10 cellular contexts compared by ENCODE assay signal in the genomic region with DNA sequence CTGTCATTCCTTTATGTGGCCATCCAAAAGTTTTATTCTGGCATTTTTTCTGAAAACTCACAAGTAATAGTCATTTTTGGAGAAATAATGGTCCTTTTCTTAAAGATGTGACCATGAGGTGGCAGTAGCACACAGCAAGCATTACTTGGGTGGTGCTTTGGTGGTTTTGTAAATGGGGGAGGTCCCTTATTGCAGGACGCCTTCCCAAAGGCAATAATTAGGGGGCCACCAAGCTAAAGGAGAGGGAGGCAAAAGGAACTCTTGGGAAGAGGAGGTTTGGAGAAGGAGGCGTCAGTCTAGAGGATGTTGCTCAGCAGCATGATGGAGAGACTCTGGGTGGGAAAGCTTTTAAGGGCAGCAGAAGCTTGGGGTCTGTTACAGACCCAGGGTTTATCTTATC.
DNase-seq lines count a peak whose midpoint lies in the region; ATAC-seq and TF ChIP-seq lines count a peak whose summit lies in the region.
"Had no signal": no experiment of that assay in that cellular context is flagged by ENCODE, and none has a peak within 500 bp of the region (broad histone marks: within the 10 kb centered on the region; RNA-seq: fewer than 3 reads in every experiment).

No MANE protein-coding gene starts in this region.

- no peaks in the 10 kb centered on the region for H3K9me3 ChIP-seq in MM.1S (replicated peaks; ENCODE audit: insufficient read depth, low read length)
- H3K9me3 ChIP-seq: SJCRH30 had no signal

- H3K4me3 ChIP-seq in MM.1S (ENCODE audit: low read length): no peak overlapping the region
- H3K4me3 ChIP-seq: SJCRH30 had no signal

- H3K4me2 ChIP-seq in MM.1S (ENCODE audit: low read depth, low read length): no peak overlapping the region

- H3K27ac ChIP-seq in MM.1S (ENCODE audit: low read length): no peak overlapping the region
- H3K27ac ChIP-seq: SJCRH30 had no signal

- H4K20me1 ChIP-seq in MM.1S (ENCODE audit: insufficient read depth, low read length): no peaks in the 10 kb centered on the region

- H3K9me3 Mint-ChIP-seq in osteocyte (ENCODE audit: unreplicated experiment): no peaks in the 10 kb centered on the region

- H3K9ac ChIP-seq in MM.1S (ENCODE audit: low read length): no peak overlapping the region

- H3K27me3 ChIP-seq in MM.1S (replicated peaks; ENCODE audit: insufficient read depth, low read length): no peaks in the 10 kb centered on the region
- H3K27me3 ChIP-seq: SJCRH30 had no signal

- ATAC-seq in omental fat pad (ENCODE audit: low FRiP score): no peak

- H3K4me3 Mint-ChIP-seq in osteocyte (ENCODE audit: unreplicated experiment): no peak overlapping the region

- no peaks in the 10 kb centered on the region for H3F3A ChIP-seq in MM.1S (ENCODE audit: insufficient read depth, low read length)

- no peak overlapping the region for H3K27ac Mint-ChIP-seq in osteocyte (ENCODE audit: unreplicated experiment)

- H3K4me1 Mint-ChIP-seq in osteocyte (ENCODE audit: unreplicated experiment): no peaks in the 10 kb centered on the region

- no peak overlapping the region for H2AFZ ChIP-seq in MM.1S (ENCODE audit: low read length)

- H3K79me2 ChIP-seq in MM.1S (ENCODE audit: low read length): no peaks in the 10 kb centered on the region

- peak; percentile 41 for TF ChIP-seq CTCF in MM.1S (IDR thresholded peaks at IDR 0.05; ENCODE audit: low read length)
- peak; percentile 39 for TF ChIP-seq CTCF in osteocyte (IDR thresholded peaks at IDR 0.05)
- TF ChIP-seq CTCF in omental fat pad (IDR thresholded peaks at IDR 0.05): no peak

- H3K36me3 ChIP-seq in MM.1S (replicated peaks; ENCODE audit: insufficient read depth, low read length): no peaks in the 10 kb centered on the region
- H3K36me3 ChIP-seq: SJCRH30 had no signal

- H3K4me1 ChIP-seq in MM.1S (ENCODE audit: low read length): no peaks in the 10 kb centered on the region
- H3K4me1 ChIP-seq: SJCRH30 had no signal

- no peaks in the 10 kb centered on the region for H3K9me2 ChIP-seq in MM.1S (replicated peaks; ENCODE audit: insufficient read depth, low read length)

- DNase-seq in NCI-H1105 treated with DMSO at 0.1 percent for 48 hours (lab: John Stamatoyannopoulos, UW) (peak; percentile 25), NCI-H1105 (lab: John Stamatoyannopoulos, UW) (no peak), MM.1S (no peak), cerebellar cortex (ENCODE audit: low spot score) (peak; percentile 3), osteocyte (ENCODE audit: extremely low spot score, unreplicated experiment) (no peak), SHP77 treated with DMSO at 0.1 percent for 48 hours (lab: John Stamatoyannopoulos, UW) (no peak), omental fat pad (ENCODE audit: low spot score) (no peak)
- no peak for DNase-seq in effector CD4-positive, alpha-beta T cell
- DNase-seq: activated effector memory CD4-positive, alpha-beta T cell treated with anti-CD3 and anti-CD28 coated beads, Interleukin-2, amount 50 U/mL, for 16 hours had no signal

- peaks cover 6% of the 10 kb centered on the region for H3K27me3 Mint-ChIP-seq in osteocyte (ENCODE audit: unreplicated experiment)

- H3K36me3 Mint-ChIP-seq in osteocyte (ENCODE audit: unreplicated experiment): no peaks in the 10 kb centered on the region

Comparison
In these comparisons a context has a peak if more than half of its experiments do, and no peak if none do; other contexts are left out.
1. DNase-seq: peak in NCI-H1105 treated with DMSO at 0.1 percent for 48 hours (single experiment) and cerebellar cortex (single experiment); none in NCI-H1105 (single experiment), MM.1S (single experiment), osteocyte (single experiment), SHP77 treated with DMSO at 0.1 percent for 48 hours (single experiment), effector CD4-positive, alpha-beta T cell (single experiment) and omental fat pad (single experiment).
2. CTCF ChIP-seq: peak in MM.1S (single experiment) and osteocyte (single experiment); none in omental fat pad (0 of 3).